Comparison of ENCODE assay signal across 10 cellular contexts in genomic region chr3:58535531-58536500, GRCh38. TPM values are rescaled to one million over a fixed set of nuclear protein-coding genes. Genes with fewer than 3 reads are reported as not detected.
A peak's percentile ranks its signal among the peaks of the same experiment; 100 is the strongest.
DNase-seq lines count a peak whose midpoint lies in the region; ATAC-seq, FAIRE-seq and TF ChIP-seq lines count a peak whose summit lies in the region.
"Had no signal": no experiment of that assay in that cellular context is flagged by ENCODE, and none has a peak within 500 bp of the region (broad histone marks: within the 10 kb centered on the region; RNA-seq: fewer than 3 reads in every experiment).

No MANE protein-coding gene starts in this region.

- no peak overlapping the region for H2BK12ac ChIP-seq in mesenchymal stem cell (ENCODE audit: low read length in 2 of 2)

- peak; percentile 36 for DNase-seq in NCI-H2171 treated with DMSO at 0.1 percent for 48 hours (lab: John Stamatoyannopoulos, UW)
- no peak for DNase-seq in NCI-H2171 (lab: John Stamatoyannopoulos, UW)
- peak; percentile 34 for DNase-seq in bronchial epithelial cell (ENCODE audit: low read depth)
- DNase-seq in mesenchymal stem cell: no peak
- DNase-seq in tibial artery: no peak
- DNase-seq in amygdala (lab: John Stamatoyannopoulos, UW): no peak

- TF ChIP-seq CTCF in bronchial epithelial cell (IDR thresholded peaks at IDR 0.05; ENCODE audit: insufficient read depth, low read length, severe bottlenecking) (no peak), tibial artery (IDR thresholded peaks at IDR 0.05) (no peak)

- ATAC-seq in HG03175 (IDR thresholded peaks at IDR 0.05; ENCODE audit: unreplicated experiment) (no peak), GM18498 (IDR thresholded peaks at IDR 0.05; ENCODE audit: unreplicated experiment) (no peak)

- FAIRE-seq in bronchial epithelial cell (lab: Jason Lieb, UNC): peak; percentile 82

- H3K4me1 ChIP-seq in mesenchymal stem cell (ENCODE audit: control insufficient read depth, insufficient read depth, low read depth, low read length) (peaks cover 14% of the 10 kb centered on the region), tibial artery (peaks cover 0 to 30% (median 23%) of the 10 kb centered on the region in 4 donors)

- 48% methylated on average over 1 of the region's 2 CpGs for WGBS in mesenchymal stem cell

- H3K9ac ChIP-seq in mesenchymal stem cell (ENCODE audit: low read length): peak overlapping the region; percentile 96

- H3K36me3 ChIP-seq in bronchial epithelial cell (ENCODE audit: control insufficient read depth, insufficient read depth, low read length) (no peaks in the 10 kb centered on the region), mesenchymal stem cell (ENCODE audit: control insufficient read depth in 1 of 2, insufficient read depth in 2 of 2, low read depth in 1 of 2, low read length in 2 of 2) (peaks cover 0 to 43% of the 10 kb centered on the region in 2 experiments), tibial artery (peaks cover 12 to 27% (median 25%) of the 10 kb centered on the region in 3 donors)

- H2BK120ac ChIP-seq in mesenchymal stem cell (ENCODE audit: low read depth, low read length): no peak overlapping the region

- H3K9me3 ChIP-seq in mesenchymal stem cell (ENCODE audit: control insufficient read depth, low read length): no peaks in the 10 kb centered on the region
- no peaks in the 10 kb centered on the region for H3K9me3 ChIP-seq in tibial artery

- peak overlapping the region; percentile 26 for H3K4me2 ChIP-seq in mesenchymal stem cell (ENCODE audit: low read length, poor library complexity, severe bottlenecking)
- H3K4me2 ChIP-seq: GM23338 had no signal

- no peaks in the 10 kb centered on the region for H3K79me1 ChIP-seq in mesenchymal stem cell (replicated peaks; ENCODE audit: low read length, poor library complexity, severe bottlenecking)

- H3K4me3 ChIP-seq in bronchial epithelial cell (ENCODE audit: low read depth, low read length) (no peak overlapping the region), mesenchymal stem cell (ENCODE audit: insufficient read depth in 1 of 2, low read depth in 1 of 2, low read length in 2 of 2) (peak overlapping the region in 1 of 2 experiments; percentile 84), tibial artery (peak overlapping the region; percentile 46)
- H3K4me3 ChIP-seq: GM23338 had no signal

- H4K8ac ChIP-seq in mesenchymal stem cell (ENCODE audit: low read length): no peak overlapping the region

- no peak overlapping the region for H3K27ac ChIP-seq in mesenchymal stem cell (ENCODE audit: low read length, poor library complexity, severe bottlenecking)
- peak overlapping the region; percentile 74 to 83 for H3K27ac ChIP-seq in tibial artery

- H2AFZ ChIP-seq in mesenchymal stem cell (ENCODE audit: low read depth, low read length): no peak overlapping the region
- H2AFZ ChIP-seq: GM23338 had no signal

- H3K4ac ChIP-seq in mesenchymal stem cell (ENCODE audit: low read depth in 1 of 2, low read length in 2 of 2): no peak overlapping the region

- peak overlapping the region in 1 of 2 experiments; percentile 62 for H3K14ac ChIP-seq in mesenchymal stem cell (ENCODE audit: low read length in 2 of 2)

- intact Hi-C loops in tibial artery (cut with DNase I; ENCODE audit: low total_unique reads): no loop called here

- no peak overlapping the region for H3K23ac ChIP-seq in mesenchymal stem cell (ENCODE audit: low read length in 2 of 2)

- no peak overlapping the region for H3K18ac ChIP-seq in mesenchymal stem cell (ENCODE audit: low read depth in 1 of 2, low read length in 2 of 2)

- H4K91ac ChIP-seq in mesenchymal stem cell (ENCODE audit: low read length): no peak overlapping the region

- no peaks in the 10 kb centered on the region for H3K27me3 ChIP-seq in bronchial epithelial cell (ENCODE audit: control insufficient read depth, insufficient read depth, low read length)
- H3K27me3 ChIP-seq in mesenchymal stem cell (ENCODE audit: control insufficient read depth in 1 of 2, insufficient read depth in 1 of 2, low read length in 2 of 2): no peaks in the 10 kb centered on the region
- H3K27me3 ChIP-seq in tibial artery: no peaks in the 10 kb centered on the region

- H2BK15ac ChIP-seq in mesenchymal stem cell (ENCODE audit: low read depth, poor library complexity, severe bottlenecking): no peak overlapping the region

- no peak overlapping the region for H2AK5ac ChIP-seq in mesenchymal stem cell (ENCODE audit: low read length, severe bottlenecking)

- no peak overlapping the region for H2BK5ac ChIP-seq in mesenchymal stem cell (ENCODE audit: low read depth, low read length, poor library complexity, severe bottlenecking)

RNA-seq across cellular contexts. Expression of gene ACOX2, which starts 1.2 kb away (rescaled TPM):
- total RNA-seq in bronchial epithelial cell: 0.26 TPM in 1 of 2 replicates, not detected in the other
- 3.2 TPM for polyA plus RNA-seq in mesenchymal stem cell (2013, experiment 1 of 2)
- 3.6 TPM for polyA plus RNA-seq in mesenchymal stem cell (2013, experiment 2 of 2)
- total RNA-seq: activated CD8-positive, alpha-beta memory T cell treated with anti-CD3 and anti-CD28 coated beads for 36 hours had no signal

RNA-seq across cellular contexts. Expression of gene FAM107A, which starts 41.4 kb away (rescaled TPM):
- total RNA-seq in bronchial epithelial cell: not detected in 2 replicates
- polyA plus RNA-seq in mesenchymal stem cell (2013, experiment 1 of 2): not detected
- polyA plus RNA-seq in mesenchymal stem cell (2013, experiment 2 of 2): not detected
- total RNA-seq: activated CD8-positive, alpha-beta memory T cell treated with anti-CD3 and anti-CD28 coated beads for 36 hours had no signal

RNA-seq across cellular contexts. Expression of gene KCTD6, which starts 43.9 kb away (rescaled TPM):
- total RNA-seq in bronchial epithelial cell: 3.9 and 5.0 TPM in 2 replicates
- polyA plus RNA-seq in mesenchymal stem cell (2013, experiment 1 of 2): 5.4 TPM
- polyA plus RNA-seq in mesenchymal stem cell (2013, experiment 2 of 2): 5.7 TPM

Comparison
In these comparisons a context has a peak if more than half of its experiments do, and no peak if none do; other contexts are left out.
1. DNase-seq: peak in NCI-H2171 treated with DMSO at 0.1 percent for 48 hours (single experiment) and bronchial epithelial cell (single experiment); none in NCI-H2171 (single experiment), mesenchymal stem cell (single experiment), tibial artery (0 of 2) and amygdala (0 of 56).